Comparison of ENCODE assay signal across 8 cellular contexts in the genomic region with DNA sequence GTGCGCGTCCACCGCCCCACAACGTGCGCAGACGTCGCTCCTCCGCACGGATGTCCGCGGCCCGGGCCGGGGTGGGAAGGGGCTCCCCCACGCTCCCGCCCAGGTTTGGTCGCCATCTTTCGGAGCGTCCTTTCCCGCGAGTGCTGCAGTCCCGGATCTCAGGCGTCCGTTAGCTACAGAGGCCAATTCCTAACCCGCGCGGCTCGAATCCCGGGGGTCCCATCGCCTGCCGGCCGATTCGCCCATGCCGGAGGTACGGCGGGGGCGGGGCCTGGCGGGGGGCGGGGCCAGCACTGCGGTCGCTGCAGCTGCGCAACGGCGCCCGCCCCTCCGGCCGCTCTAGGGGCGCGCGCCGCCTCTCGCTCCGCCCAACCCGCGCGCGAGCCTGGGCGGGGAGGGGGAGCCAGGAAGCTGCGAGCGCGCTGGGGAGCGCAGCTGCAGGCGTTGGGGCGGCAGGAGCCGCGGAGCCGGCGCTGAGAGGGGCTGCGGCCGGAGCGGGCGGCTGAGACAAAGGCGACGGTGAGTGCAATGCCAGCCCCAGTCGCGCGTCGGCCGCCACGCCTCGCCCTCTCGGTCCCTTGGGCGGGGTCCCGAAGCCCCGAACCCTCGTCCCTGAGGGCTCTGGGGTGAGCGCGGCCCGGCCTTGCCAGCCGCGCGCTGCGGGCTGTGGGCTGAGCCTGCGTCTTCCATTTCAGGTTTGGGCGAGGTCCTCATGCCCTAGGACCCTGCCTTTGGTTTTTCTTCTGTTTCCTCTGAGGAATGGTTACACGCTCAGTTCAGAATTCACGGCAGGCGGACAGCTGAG. TPM values are rescaled to one million over a fixed set of nuclear protein-coding genes. Genes with fewer than 3 reads are reported as not detected.
DNase-seq lines count a peak whose midpoint lies in the region; ATAC-seq and TF ChIP-seq lines count a peak whose summit lies in the region.

A gene with protein sequence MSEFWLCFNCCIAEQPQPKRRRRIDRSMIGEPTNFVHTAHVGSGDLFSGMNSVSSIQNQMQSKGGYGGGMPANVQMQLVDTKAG (plus strand): TSS at position 406 of the 805 bp plus-strand sequence. CDS start 95,441 bp downstream, outside the sequence.

- ATAC-seq in GM18870 (IDR thresholded peaks at IDR 0.05; ENCODE audit: unreplicated experiment) (peak; percentile 34), HG03135 (IDR thresholded peaks at IDR 0.05; ENCODE audit: unreplicated experiment) (peak; percentile 82), left colon (peak; percentile 91)

- DNase-seq in AG09309 (ENCODE audit: low read depth) (peak; percentile 25), NCI-H446 treated with DMSO at 0.1 percent for 48 hours (lab: John Stamatoyannopoulos, UW) (peak; percentile 55), colonic mucosa (peak; percentile 86), left colon (peak; percentile 78 to 88)
- peak; percentile 83 to 84 for DNase-seq in activated CD4-positive, alpha-beta T cell treated with anti-CD3 and anti-CD28 coated beads for 4 hours
- DNase-seq in stimulated activated CD4-positive, alpha-beta T cell treated with anti-CD3 and anti-CD28 coated beads, Interleukin-1b, Interleukin-23, amount 100 ng/mL, for 48 hours: peak; percentile 80

- no peaks in the 10 kb centered on the region for H3K9me3 ChIP-seq in colonic mucosa

- H3K4me3 ChIP-seq in AG09309 (ENCODE audit: control insufficient read depth, low read depth, low read length): peak within 1 kb of the TSS; percentile 79
- peak within 1 kb of the TSS; percentile 91 for H3K4me3 ChIP-seq in colonic mucosa

- H3K27ac ChIP-seq in colonic mucosa: peak within 1 kb of the TSS; percentile 96

- intact Hi-C loops in colonic mucosa (cut with DNase I) (loop anchor here (5.0 to 10.0 kb wide), 2 partner anchors 92 to 121 kb away; partner anchors contain the start of gene LYRM7), left colon (cut with DNase I, micrococcal nuclease) (loop anchor here in 1 of 2 donors (10.0 kb wide), 1 partner anchor 99 kb away; the partner anchor contains the start of gene HINT1)

- H3K4me1 ChIP-seq in colonic mucosa: no peaks in the 10 kb centered on the region

- H3K27me3 ChIP-seq in colonic mucosa: no peaks in the 10 kb centered on the region

- TF ChIP-seq CTCF in AG09309 (IDR thresholded peaks at IDR 0.05; ENCODE audit: control insufficient read depth, insufficient read depth, low read depth, low read length, missing control alignments): no peak
- no peak for TF ChIP-seq CTCF in colonic mucosa (IDR thresholded peaks at IDR 0.05)

- H3K9ac ChIP-seq in colonic mucosa (ENCODE audit: low read depth in 2 of 2, low read length in 2 of 2): peak within 1 kb of the TSS; percentile 92 to 95

- H3K36me3 ChIP-seq in colonic mucosa: no peaks in the 10 kb centered on the region

RNA-seq across cellular contexts. Expression of the gene that starts here (rescaled TPM):
- total RNA-seq in colonic mucosa: 100 to 1,000 TPM in 1 of 2 donors, 10 to 100 TPM in 1; 74.2 to 110 TPM
- total RNA-seq in left colon: 100 to 1,000 TPM; 106 to 114 TPM

Comparison
In these comparisons a context has a peak if more than half of its experiments do, and no peak if none do; other contexts are left out.
1. Peak in every context shown above with its lines: DNase-seq, ATAC-seq, H3K4me3 ChIP-seq and H3K27ac ChIP-seq.
2. DNase-seq: peak in every context shown above with its lines; median percentile 86 in colonic mucosa; 84 in activated CD4-positive, alpha-beta T cell treated with anti-CD3 and anti-CD28 coated beads for 4 hours; 83 in left colon; 80 in stimulated activated CD4-positive, alpha-beta T cell treated with anti-CD3 and anti-CD28 coated beads, Interleukin-1b, Interleukin-23, amount 100 ng/mL, for 48 hours; 55 in NCI-H446 treated with DMSO at 0.1 percent for 48 hours; 25 in AG09309.
3. ATAC-seq: peak in every context shown above with its lines; median percentile 91 in left colon; 82 in HG03135; 34 in GM18870.